12 cellular contexts compared by ENCODE assay signal in the genomic region with DNA sequence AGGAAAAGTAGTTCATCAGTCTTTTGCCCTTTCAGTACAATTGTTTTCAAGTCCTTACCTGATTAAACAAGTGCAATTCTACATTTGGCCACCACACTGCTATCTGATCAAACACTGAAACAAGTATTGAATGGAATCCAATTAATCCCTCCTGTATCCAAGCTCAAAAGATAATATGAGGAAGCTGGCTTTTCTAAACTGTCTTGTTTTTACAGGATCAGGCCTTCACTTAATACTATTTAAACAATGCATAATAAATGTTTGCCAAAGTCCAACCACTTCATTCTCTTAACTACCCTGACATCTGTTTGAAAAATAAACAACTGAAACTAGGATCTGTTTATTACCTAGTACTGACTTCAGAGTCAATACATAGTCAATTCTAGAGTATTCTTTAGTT.
DNase-seq lines count a peak whose midpoint lies in the region; ATAC-seq and TF ChIP-seq lines count a peak whose summit lies in the region.
"Had no signal": no experiment of that assay in that cellular context is flagged by ENCODE, and none has a peak within 500 bp of the region (broad histone marks: within the 10 kb centered on the region; RNA-seq: fewer than 3 reads in every experiment).

No MANE protein-coding gene starts in this region.

- H3K4me3 ChIP-seq in RWPE2 (ENCODE audit: severe bottlenecking) (no peak overlapping the region), right cardiac atrium (ENCODE audit: low read length) (no peak overlapping the region)
- H3K4me3 ChIP-seq: A549, SK-N-MC, skin epidermis had no signal

- peak; percentile 19 for DNase-seq in NCI-H2171 treated with DMSO at 0.1 percent for 48 hours (lab: John Stamatoyannopoulos, UW)
- DNase-seq in NCI-H2171 (lab: John Stamatoyannopoulos, UW) = no peak
- no peak for DNase-seq in RWPE2 (ENCODE audit: low spot score)
- no peak for DNase-seq in right cardiac atrium
- no peak for DNase-seq in type B pancreatic cell (ENCODE audit: extremely low spot score, unreplicated experiment)
- DNase-seq in T1000 (lab: John Stamatoyannopoulos, UW) = no peak
- DNase-seq: central memory CD4-positive, alpha-beta T cell had no signal

- H3K27me3 ChIP-seq in RWPE2 (ENCODE audit: insufficient read depth, poor library complexity, severe bottlenecking) = no peaks in the 10 kb centered on the region
- H3K27me3 ChIP-seq in right cardiac atrium (ENCODE audit: control insufficient read depth, insufficient read depth) = no peaks in the 10 kb centered on the region

- intact Hi-C loops in right cardiac atrium (cut with DNase I) = no loop called here

- ATAC-seq in RWPE2 (ENCODE audit: low read depth) (peak; percentile 36; the same call in 1 of the 3 replicates), right cardiac atrium (peak; percentile 57 to 69), HG03457 (IDR thresholded peaks at IDR 0.05; ENCODE audit: unreplicated experiment) (no peak), HG02840 (IDR thresholded peaks at IDR 0.05; ENCODE audit: low FRiP score, unreplicated experiment) (no peak)

- no peaks in the 10 kb centered on the region for H3K9me3 ChIP-seq in RWPE2 (ENCODE audit: severe bottlenecking)
- no peaks in the 10 kb centered on the region for H3K9me3 ChIP-seq in right cardiac atrium (ENCODE audit: control insufficient read depth, low read length)
- H3K9me3 ChIP-seq: A549 had no signal

- H3K4me1 ChIP-seq in RWPE2 (ENCODE audit: insufficient read depth, poor library complexity, severe bottlenecking) (no peaks in the 10 kb centered on the region), right cardiac atrium (ENCODE audit: control insufficient read depth, insufficient read depth, low read length) (peaks cover 7% of the 10 kb centered on the region)

- H3K27ac ChIP-seq in RWPE2 (ENCODE audit: poor library complexity, severe bottlenecking) = no peak overlapping the region
- H3K27ac ChIP-seq in right cardiac atrium (ENCODE audit: low read length) = no peak overlapping the region
- H3K27ac ChIP-seq: A549, SK-N-MC had no signal

- H3K27ac Mint-ChIP-seq in type B pancreatic cell = no peak overlapping the region

- no peaks in the 10 kb centered on the region for H3K27me3 Mint-ChIP-seq in type B pancreatic cell

- TF ChIP-seq CTCF in RWPE2 (IDR thresholded peaks at IDR 0.05; ENCODE audit: poor library complexity, severe bottlenecking) (peak; percentile 31), type B pancreatic cell (conservative IDR thresholded peaks at IDR 0.05) (peak; percentile 62)

- H3K9me3 Mint-ChIP-seq in type B pancreatic cell = no peaks in the 10 kb centered on the region

- H3K4me1 Mint-ChIP-seq in type B pancreatic cell (ENCODE audit: unreplicated experiment) = peaks cover 8% of the 10 kb centered on the region

- H3K36me3 ChIP-seq in RWPE2 (ENCODE audit: low read depth) = no peaks in the 10 kb centered on the region

- H3K4me3 Mint-ChIP-seq in type B pancreatic cell = no peak overlapping the region

- H3K36me3 Mint-ChIP-seq in type B pancreatic cell = peaks cover 12% of the 10 kb centered on the region

Comparison
In these comparisons a context has a peak if more than half of its experiments do, and no peak if none do; other contexts are left out.
1. ATAC-seq: peak in RWPE2 (single experiment) and right cardiac atrium (2 of 2); none in HG03457 (single experiment) and HG02840 (single experiment).